ENCODE assay signal across 8 cellular contexts in the genomic region with DNA sequence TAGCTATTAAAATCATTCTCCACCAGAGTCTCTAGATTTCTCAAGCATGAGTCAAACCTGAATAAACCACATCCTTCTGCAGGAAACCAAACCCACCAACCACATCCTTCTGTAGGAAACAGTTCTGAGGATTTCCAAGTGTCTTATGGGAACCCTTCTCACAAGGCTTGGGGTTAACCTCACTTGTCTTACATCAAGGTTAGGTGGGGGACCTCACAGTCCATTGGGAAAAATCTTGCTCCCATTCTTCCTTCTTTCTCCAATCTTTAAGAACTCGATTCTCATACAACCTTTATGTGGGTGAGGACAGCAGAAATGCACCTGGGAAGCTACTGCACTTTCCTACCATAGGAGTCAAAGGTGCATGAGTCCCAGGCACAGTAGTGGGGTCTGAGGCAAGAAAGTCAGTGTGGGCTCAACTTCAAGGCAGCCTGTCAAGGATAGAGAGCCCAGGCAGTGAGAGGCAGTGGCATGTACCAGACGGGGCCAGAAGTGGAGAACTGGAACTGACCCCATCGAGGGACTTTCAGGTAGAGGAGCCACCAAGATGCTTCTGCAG.
DNase-seq lines count a peak whose midpoint lies in the region; ATAC-seq and TF ChIP-seq lines count a peak whose summit lies in the region.

No MANE protein-coding gene starts in this region.

- CTCF ChIA-PET in Calu3 (lab: Charles Lee), result no interaction called here
- CTCF ChIA-PET in activated CD4-positive, alpha-beta memory T cell treated with anti-CD3 and anti-CD28 coated beads, Interleukin-2, amount 10 ng/mL, durations not matched to agents 7 days and 5 days (lab: Charles Lee), result interaction anchor here (0.6 to 2.3 kb wide), 4 partner anchors 57 to 1157 kb away, joined by 3 to 14 read pairs (median 4); a partner anchor contains a TSS

- H3K4me1 Mint-ChIP-seq in Calu3 (ENCODE audit: low read depth, unreplicated experiment), result peaks cover 10% of the 10 kb centered on the region
- peaks cover 55% of the 10 kb centered on the region for H3K4me1 Mint-ChIP-seq in activated CD4-positive, alpha-beta memory T cell treated with anti-CD3 and anti-CD28 coated beads, Interleukin-2, amount 10 ng/mL, durations not matched to agents 7 days and 5 days

- no peak overlapping the region for H3K4me3 Mint-ChIP-seq in Calu3 (ENCODE audit: low read depth, unreplicated experiment)
- peak overlapping the region; percentile 28 for H3K4me3 Mint-ChIP-seq in activated CD4-positive, alpha-beta memory T cell treated with anti-CD3 and anti-CD28 coated beads, Interleukin-2, amount 10 ng/mL, durations not matched to agents 7 days and 5 days

- no peaks in the 10 kb centered on the region for H3K27me3 ChIP-seq in foreskin keratinocyte

- intact Hi-C loops in Calu3 (cut with micrococcal nuclease; ENCODE audit: unreplicated experiment), result no loop called here

- H3K27ac Mint-ChIP-seq in Calu3 (ENCODE audit: unreplicated experiment), result no peak overlapping the region
- H3K27ac Mint-ChIP-seq in activated CD4-positive, alpha-beta memory T cell treated with anti-CD3 and anti-CD28 coated beads, Interleukin-2, amount 10 ng/mL, durations not matched to agents 7 days and 5 days, result peak overlapping the region; percentile 58

- no peaks in the 10 kb centered on the region for H3K9me3 Mint-ChIP-seq in Calu3 (ENCODE audit: low read depth, unreplicated experiment)
- H3K9me3 Mint-ChIP-seq in activated CD4-positive, alpha-beta memory T cell treated with anti-CD3 and anti-CD28 coated beads, Interleukin-2, amount 10 ng/mL, durations not matched to agents 7 days and 5 days, result peaks cover 35% of the 10 kb centered on the region

- ATAC-seq in GM21423 (IDR thresholded peaks at IDR 0.05; ENCODE audit: unreplicated experiment) (peak; percentile 93), foreskin keratinocyte (peak; percentile 86)

- peaks cover 16% of the 10 kb centered on the region for H3K4me1 ChIP-seq in foreskin keratinocyte

- POLR2A ChIA-PET in activated CD4-positive, alpha-beta memory T cell treated with anti-CD3 and anti-CD28 coated beads, Interleukin-2, amount 10 ng/mL, durations not matched to agents 7 days and 5 days (lab: Charles Lee), result interaction anchor here (0.7 to 2.4 kb wide), 8 partner anchors 38 to 701 kb away, joined by 3 to 16 read pairs (median 4); a partner anchor contains a TSS

- no peak overlapping the region for H3K27ac ChIP-seq in foreskin keratinocyte

- BruUV-seq in Calu3 (replicated peaks; lab: Mats Ljungman, UMichigan), result no TSS peak

- no peaks in the 10 kb centered on the region for H3K36me3 Mint-ChIP-seq in Calu3 (ENCODE audit: insufficient read depth, unreplicated experiment)
- H3K36me3 Mint-ChIP-seq in activated CD4-positive, alpha-beta memory T cell treated with anti-CD3 and anti-CD28 coated beads, Interleukin-2, amount 10 ng/mL, durations not matched to agents 7 days and 5 days (ENCODE audit: low read depth), result peaks cover 65% of the 10 kb centered on the region

- H3K27me3 Mint-ChIP-seq in Calu3 (ENCODE audit: unreplicated experiment), result no peaks in the 10 kb centered on the region
- peaks cover under 1% of the 10 kb centered on the region for H3K27me3 Mint-ChIP-seq in activated CD4-positive, alpha-beta memory T cell treated with anti-CD3 and anti-CD28 coated beads, Interleukin-2, amount 10 ng/mL, durations not matched to agents 7 days and 5 days

- TF ChIP-seq CTCF in Calu3 (IDR thresholded peaks at IDR 0.05; ENCODE audit: unreplicated experiment), result no peak
- no peak for TF ChIP-seq CTCF in foreskin keratinocyte (conservative IDR thresholded peaks at IDR 0.05)

- peak; percentile 11 for DNase-seq in Calu3
- DNase-seq in HS-5 (ENCODE audit: low read depth), result peak; percentile 83
- DNase-seq in activated CD4-positive, alpha-beta memory T cell treated with anti-CD3 and anti-CD28 coated beads, Interleukin-2, amount 10 ng/mL, durations not matched to agents 7 days and 5 days, result peak; percentile 77
- peak; percentile 70 to 82 for DNase-seq in foreskin keratinocyte
- no peak for DNase-seq in NCI-H187 treated with DMSO at 0.1 percent for 48 hours (lab: John Stamatoyannopoulos, UW)
- DNase-seq in NCI-H187 (lab: John Stamatoyannopoulos, UW), result no peak
- DNase-seq in DMS153 (lab: John Stamatoyannopoulos, UW), result no peak

Comparison
In these comparisons a context has a peak if more than half of its experiments do, and no peak if none do; other contexts are left out.
1. DNase-seq: peak in Calu3 (single experiment), HS-5 (single experiment), activated CD4-positive, alpha-beta memory T cell treated with anti-CD3 and anti-CD28 coated beads, Interleukin-2, amount 10 ng/mL, durations not matched to agents 7 days and 5 days (single experiment) and foreskin keratinocyte (2 of 2); none in NCI-H187 treated with DMSO at 0.1 percent for 48 hours (single experiment), NCI-H187 (0 of 2) and DMS153 (single experiment).